In genomic region chr3:23079976-23080375, GRCh38 we compare ENCODE assay signal across 11 cellular contexts.
DNase-seq lines count a peak whose midpoint lies in the region; ATAC-seq and TF ChIP-seq lines count a peak whose summit lies in the region.
"Had no signal": no experiment of that assay in that cellular context is flagged by ENCODE, and none has a peak within 500 bp of the region (broad histone marks: within the 10 kb centered on the region; RNA-seq: fewer than 3 reads in every experiment).

No MANE protein-coding gene starts in this region.

- in situ Hi-C loops in Caki2 (cut with HindIII; ENCODE audit: low pct_unique_long_range_greater_than_20kb, low sequenced_read_pairs): no loop called here

- no peak overlapping the region for H3K27ac Mint-ChIP-seq in glutamatergic neuron (ENCODE audit: unreplicated experiment)
- H3K27ac Mint-ChIP-seq: activated naive CD4-positive, alpha-beta T cell treated with anti-CD3 and anti-CD28 coated beads, Interleukin-2, amount 50 U/mL, for 24 hours had no signal

- TF ChIP-seq CTCF in epithelial cell of esophagus (IDR thresholded peaks at IDR 0.05; ENCODE audit: insufficient read depth, low read depth, low read length, missing control alignments): no peak
- TF ChIP-seq CTCF in omental fat pad (IDR thresholded peaks at IDR 0.05): no peak
- TF ChIP-seq CTCF in glutamatergic neuron (IDR thresholded peaks at IDR 0.05; ENCODE audit: partially characterized antibody, unreplicated experiment): no peak

- H3K4me3 ChIP-seq in epithelial cell of esophagus (ENCODE audit: low read length): peak overlapping the region; percentile 37

- no peaks in the 10 kb centered on the region for H3K4me1 Mint-ChIP-seq in glutamatergic neuron (ENCODE audit: low read depth, unreplicated experiment)

- H3K4me3 Mint-ChIP-seq in glutamatergic neuron (ENCODE audit: unreplicated experiment): no peak overlapping the region
- H3K4me3 Mint-ChIP-seq: activated naive CD4-positive, alpha-beta T cell treated with anti-CD3 and anti-CD28 coated beads, Interleukin-2, amount 50 U/mL, for 24 hours had no signal

- DNase-seq in Caki2 (ENCODE audit: low read depth) (peak; percentile 21), NCI-H2029 (lab: John Stamatoyannopoulos, UW) (peak; percentile 39), epithelial cell of esophagus (ENCODE audit: low read depth) (peak; percentile 45), omental fat pad (ENCODE audit: low spot score) (no peak), NCI-H1417 treated with DMSO at 0.1 percent for 48 hours (lab: John Stamatoyannopoulos, UW) (no peak), glutamatergic neuron (no peak)
- no peak for DNase-seq in activated CD4-positive, CD25-positive, alpha-beta regulatory T cell (lab: John Stamatoyannopoulos, UW)
- DNase-seq: effector CD8-positive, alpha-beta T cell; SIG-M5 had no signal

- ATAC-seq in omental fat pad (ENCODE audit: low FRiP score) (peak; percentile 55), GM21737 (IDR thresholded peaks at IDR 0.05; ENCODE audit: unreplicated experiment) (no peak)

- H3K9me3 Mint-ChIP-seq in glutamatergic neuron (ENCODE audit: unreplicated experiment): peaks cover 2% of the 10 kb centered on the region
- H3K9me3 Mint-ChIP-seq: activated naive CD4-positive, alpha-beta T cell treated with anti-CD3 and anti-CD28 coated beads, Interleukin-2, amount 50 U/mL, for 24 hours had no signal

- no peaks in the 10 kb centered on the region for H3K36me3 Mint-ChIP-seq in glutamatergic neuron (ENCODE audit: unreplicated experiment)
- H3K36me3 Mint-ChIP-seq: activated naive CD4-positive, alpha-beta T cell treated with anti-CD3 and anti-CD28 coated beads, Interleukin-2, amount 50 U/mL, for 24 hours had no signal

- H3K27me3 Mint-ChIP-seq in glutamatergic neuron (ENCODE audit: unreplicated experiment): peaks cover 3% of the 10 kb centered on the region
- H3K27me3 Mint-ChIP-seq: activated naive CD4-positive, alpha-beta T cell treated with anti-CD3 and anti-CD28 coated beads, Interleukin-2, amount 50 U/mL, for 24 hours had no signal

Comparison
In these comparisons a context has a peak if more than half of its experiments do, and no peak if none do; other contexts are left out.
1. DNase-seq: peak in Caki2 (single experiment), NCI-H2029 (single experiment) and epithelial cell of esophagus (single experiment); none in omental fat pad (single experiment), NCI-H1417 treated with DMSO at 0.1 percent for 48 hours (single experiment), activated CD4-positive, CD25-positive, alpha-beta regulatory T cell (0 of 4) and glutamatergic neuron (single experiment).